In the genomic region with DNA sequence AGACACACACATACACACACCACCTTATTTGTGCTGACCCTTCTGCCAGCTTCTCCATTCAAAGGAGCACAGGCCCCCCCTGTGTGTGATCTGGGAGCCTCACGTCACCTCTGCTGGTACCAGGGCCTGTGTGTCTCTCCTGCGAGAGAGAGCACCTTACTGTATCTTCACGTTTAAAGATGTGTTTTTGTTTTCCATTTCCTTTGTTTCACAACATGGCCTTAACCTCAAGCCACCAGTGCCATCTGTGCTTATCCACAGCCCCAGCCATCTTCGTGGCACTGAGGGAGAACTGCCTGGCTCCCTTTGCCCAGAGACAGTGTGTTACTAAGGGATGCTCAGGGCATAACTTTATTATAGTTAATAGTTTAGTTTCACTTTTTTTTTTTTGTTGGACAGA, we compare ENCODE assay signal across 17 cellular contexts. TPM values are rescaled to one million over a fixed set of nuclear protein-coding genes. Genes with fewer than 3 reads are reported as not detected.
DNase-seq lines count a peak whose midpoint lies in the region; ATAC-seq and TF ChIP-seq lines count a peak whose summit lies in the region.
"Had no signal": no experiment of that assay in that cellular context is flagged by ENCODE, and none has a peak within 500 bp of the region (broad histone marks: within the 10 kb centered on the region; RNA-seq: fewer than 3 reads in every experiment).

No MANE protein-coding gene starts in this region.

- WGBS in esophagus muscularis mucosa: 77% methylated on average over 4 of the region's 4 CpGs

- no peaks in the 10 kb centered on the region for H3K79me2 ChIP-seq in GM23338 (replicated peaks; ENCODE audit: insufficient read depth)

- H3K27me3 ChIP-seq in BLaER1 treated with 17β-estradiol and CSF1 and Interleukin-3, amounts not matched to agents 10 nM and 100 nM: peaks cover 0 to 3% (median 0%) of the 10 kb centered on the region in 11 experiments; a peak in 1 of 22 replicates
- H3K27me3 ChIP-seq in GM23338 (ENCODE audit: insufficient read depth) (no peaks in the 10 kb centered on the region), neutrophil (no peaks in the 10 kb centered on the region), esophagus muscularis mucosa (no peaks in the 10 kb centered on the region)

- H3K27ac ChIP-seq in BLaER1 treated with 17β-estradiol and CSF1 and Interleukin-3, amounts not matched to agents 10 nM and 100 nM: peak overlapping the region in 9 of 11 experiments; percentile 57 to 85 (median 78); a peak in 18 of 22 replicates
- no peak overlapping the region for H3K27ac ChIP-seq in GM23338 (ENCODE audit: low read depth)
- peak overlapping the region; percentile 96 for H3K27ac ChIP-seq in neutrophil
- H3K27ac ChIP-seq in esophagus muscularis mucosa (replicated peaks in 1 of 4): peak overlapping the region in 1 of 4 donors; percentile 5

- H3K4me1 Mint-ChIP-seq in GM23338 (peaks cover 17% of the 10 kb centered on the region), chondrocyte (ENCODE audit: low read depth) (peaks cover 63% of the 10 kb centered on the region)
- H3K4me1 Mint-ChIP-seq in stimulated activated naive B cell treated with anti-CD40 and anti-IgM and Interleukin-4, amounts not matched to agents 10 μg/mL and 1 μg/mL and 100 μg/mL, for 72 hours: peaks cover 1 to 13% of the 10 kb centered on the region in 2 donors

- peak overlapping the region in 4 of 10 experiments; percentile 0 to 32 (median 12); a peak in 3 of 20 replicates for H3K4me3 ChIP-seq in BLaER1 treated with 17β-estradiol and CSF1 and Interleukin-3, amounts not matched to agents 10 nM and 100 nM
- H3K4me3 ChIP-seq in GM23338: no peak overlapping the region
- peak overlapping the region in 1 of 2 experiments; percentile 37 for H3K4me3 ChIP-seq in neutrophil (ENCODE audit: low read depth in 1 of 2, low read length in 1 of 2)
- H3K4me3 ChIP-seq in esophagus muscularis mucosa: no peak overlapping the region
- H3K4me3 ChIP-seq: GM12878, HAP-1, lung, smooth muscle cell had no signal

- H3K9me3 Mint-ChIP-seq in GM23338 (no peaks in the 10 kb centered on the region), chondrocyte (ENCODE audit: low read depth) (no peaks in the 10 kb centered on the region)
- no peaks in the 10 kb centered on the region for H3K9me3 Mint-ChIP-seq in stimulated activated naive B cell treated with anti-CD40 and anti-IgM and Interleukin-4, amounts not matched to agents 10 μg/mL and 1 μg/mL and 100 μg/mL, for 72 hours
- H3K9me3 Mint-ChIP-seq: neural crest cell had no signal

- no peaks in the 10 kb centered on the region for H3K36me3 Mint-ChIP-seq in GM23338 (ENCODE audit: low read depth)
- H3K36me3 Mint-ChIP-seq in chondrocyte (ENCODE audit: low read depth): peaks cover 2% of the 10 kb centered on the region
- H3K36me3 Mint-ChIP-seq in stimulated activated naive B cell treated with anti-CD40 and anti-IgM and Interleukin-4, amounts not matched to agents 10 μg/mL and 1 μg/mL and 100 μg/mL, for 72 hours: peaks cover 25 to 29% of the 10 kb centered on the region in 2 donors

- intact Hi-C loops in esophagus muscularis mucosa (cut with DNase I): no loop called here

- H3K9me2 ChIP-seq in GM23338 (ENCODE audit: insufficient read depth): no peaks in the 10 kb centered on the region

- TF ChIP-seq EP300 in esophagus muscularis mucosa (IDR thresholded peaks at IDR 0.05): no peak

- H3K36me3 ChIP-seq in BLaER1 treated with 17β-estradiol and CSF1 and Interleukin-3, amounts not matched to agents 10 nM and 100 nM: peaks cover 3 to 47% (median 24%) of the 10 kb centered on the region in 11 experiments; a peak in 12 of 22 replicates
- no peaks in the 10 kb centered on the region for H3K36me3 ChIP-seq in GM23338 (ENCODE audit: insufficient read depth)
- H3K36me3 ChIP-seq in neutrophil: peaks cover 11% of the 10 kb centered on the region
- peaks cover 0 to 24% (median 0%) of the 10 kb centered on the region in 4 donors for H3K36me3 ChIP-seq in esophagus muscularis mucosa
- H3K36me3 ChIP-seq: HAP-1 had no signal

- H3K4me3 Mint-ChIP-seq in GM23338: no peak overlapping the region
- H3K4me3 Mint-ChIP-seq in chondrocyte (ENCODE audit: unreplicated experiment): no peak overlapping the region
- no peak overlapping the region for H3K4me3 Mint-ChIP-seq in stimulated activated naive B cell treated with anti-CD40 and anti-IgM and Interleukin-4, amounts not matched to agents 10 μg/mL and 1 μg/mL and 100 μg/mL, for 72 hours
- H3K4me3 Mint-ChIP-seq: neural crest cell had no signal

- H3K9ac ChIP-seq in BLaER1 treated with 17β-estradiol and CSF1 and Interleukin-3, amounts not matched to agents 10 nM and 100 nM: peak overlapping the region in 9 of 11 experiments; percentile 5 to 71 (median 65); a peak in 16 of 22 replicates

- no peak for TF ChIP-seq CTCF in GM23338 (conservative IDR thresholded peaks at IDR 0.05; ENCODE audit: low read depth in 2 of 2)
- no peak for TF ChIP-seq CTCF in chondrocyte (IDR thresholded peaks at IDR 0.05)
- no peak for TF ChIP-seq CTCF in neutrophil (IDR thresholded peaks at IDR 0.05)
- no peak for TF ChIP-seq CTCF in esophagus muscularis mucosa (IDR thresholded peaks at IDR 0.05)

- H3K4me1 ChIP-seq in BLaER1 treated with 17β-estradiol and CSF1 and Interleukin-3, amounts not matched to agents 10 nM and 100 nM: peaks cover 73 to 100% (median 95%) of the 10 kb centered on the region in 10 experiments
- H3K4me1 ChIP-seq in GM23338 (ENCODE audit: insufficient read depth): peaks cover 5% of the 10 kb centered on the region; the same call in 1 of the 2 replicates
- peaks cover 80 to 97% of the 10 kb centered on the region in 2 experiments for H3K4me1 ChIP-seq in neutrophil (ENCODE audit: control insufficient read depth in 1 of 2, insufficient read depth in 1 of 2, low read depth in 1 of 2, low read length in 1 of 2)
- H3K4me1 ChIP-seq in esophagus muscularis mucosa: peaks cover 78 to 95% (median 88%) of the 10 kb centered on the region in 4 donors

- ATAC-seq in GM23338 (no peak), HG02840 (IDR thresholded peaks at IDR 0.05; ENCODE audit: low FRiP score, unreplicated experiment) (no peak), GM21360 (IDR thresholded peaks at IDR 0.05; ENCODE audit: unreplicated experiment) (no peak)
- ATAC-seq in stimulated activated naive B cell treated with anti-CD40 and anti-IgM and Interleukin-4, amounts not matched to agents 10 μg/mL and 1 μg/mL and 100 μg/mL, for 72 hours (replicated peaks): no peak
- ATAC-seq: activated CD4-positive, CD25-positive, alpha-beta regulatory T cell treated with anti-CD3 and anti-CD28 coated beads, Interleukin-2, amount 50 U/mL, for 24 hours; GM12878 had no signal

- DNase-seq in GM23338 (ENCODE audit: low spot score) (no peak), chondrocyte (ENCODE audit: low spot score) (no peak), esophagus muscularis mucosa (ENCODE audit: extremely low spot score) (no peak)
- DNase-seq in stimulated activated naive B cell treated with anti-CD40 and anti-IgM and Interleukin-4, amounts not matched to agents 10 μg/mL and 1 μg/mL and 100 μg/mL, for 72 hours: no peak
- DNase-seq: cortex of kidney, NCI-H187 treated with DMSO at 0.1 percent for 48 hours, NCI-H748 treated with DMSO at 0.1 percent for 48 hours had no signal

- peaks cover 0 to 19% (median 0%) of the 10 kb centered on the region in 11 experiments; a peak in 2 of 22 replicates for H4K20me1 ChIP-seq in BLaER1 treated with 17β-estradiol and CSF1 and Interleukin-3, amounts not matched to agents 10 nM and 100 nM
- no peaks in the 10 kb centered on the region for H4K20me1 ChIP-seq in GM23338 (replicated peaks; ENCODE audit: insufficient read depth)

- H3K27ac Mint-ChIP-seq in GM23338 (peak overlapping the region; percentile 32; the same call in 1 of the 2 replicates), chondrocyte (ENCODE audit: unreplicated experiment) (peak overlapping the region; percentile 41)
- no peak overlapping the region for H3K27ac Mint-ChIP-seq in stimulated activated naive B cell treated with anti-CD40 and anti-IgM and Interleukin-4, amounts not matched to agents 10 μg/mL and 1 μg/mL and 100 μg/mL, for 72 hours

- peak overlapping the region; percentile 47 to 91 (median 78) for H3K4me2 ChIP-seq in BLaER1 treated with 17β-estradiol and CSF1 and Interleukin-3, amounts not matched to agents 10 nM and 100 nM
- no peak overlapping the region for H3K4me2 ChIP-seq in GM23338
- H3K4me2 ChIP-seq: smooth muscle cell had no signal

- H2AFZ ChIP-seq in GM23338: no peak overlapping the region

- H3K27me3 Mint-ChIP-seq in GM23338 (ENCODE audit: insufficient read depth, low read depth, poor library complexity) (peaks cover 6% of the 10 kb centered on the region), chondrocyte (ENCODE audit: low read depth) (no peaks in the 10 kb centered on the region)
- H3K27me3 Mint-ChIP-seq in stimulated activated naive B cell treated with anti-CD40 and anti-IgM and Interleukin-4, amounts not matched to agents 10 μg/mL and 1 μg/mL and 100 μg/mL, for 72 hours: no peaks in the 10 kb centered on the region

- TF ChIP-seq POLR2A in esophagus muscularis mucosa (IDR thresholded peaks at IDR 0.05; ENCODE audit: low read depth): no peak

- no peaks in the 10 kb centered on the region for H3F3A ChIP-seq in GM23338 (replicated peaks; ENCODE audit: low read depth)

- H3K9me3 ChIP-seq in BLaER1 treated with 17β-estradiol and CSF1 and Interleukin-3, amounts not matched to agents 10 nM and 100 nM (replicated peaks in 1 of 11): no peaks in the 10 kb centered on the region
- H3K9me3 ChIP-seq in neutrophil (no peaks in the 10 kb centered on the region), esophagus muscularis mucosa (no peaks in the 10 kb centered on the region)
- H3K9me3 ChIP-seq: HAP-1 had no signal

TF ChIP-seq in GM23338, 12 proteins besides CTCF, POLR2A, EP300 and RAD21 (continues in another document):
- no peak for TF ChIP-seq EZH2 (IDR thresholded peaks at IDR 0.05; ENCODE audit: low read depth, unreplicated experiment)

RNA-seq across cellular contexts. Expression of a gene that starts 52.3 kb away (rescaled TPM):
- total RNA-seq in GM23338 (2014; rRNA removed; shearing (Covaris generic)): 15.2 and 15.7 TPM in 2 replicates
- polyA plus RNA-seq in GM23338 (2016; fragmentation: Nextera tagmentation; extraction: Ambion mirVana): 5.2 and 5.3 TPM in 2 replicates
- total RNA-seq in chondrocyte (50.0 to 58.5 TPM (median 50.5 TPM) in 3 replicates), esophagus muscularis mucosa (10 to 100 TPM; 49.8 to 82.3 (median 72.1) TPM)
